15 cellular contexts compared by ENCODE assay signal in the genomic region with DNA sequence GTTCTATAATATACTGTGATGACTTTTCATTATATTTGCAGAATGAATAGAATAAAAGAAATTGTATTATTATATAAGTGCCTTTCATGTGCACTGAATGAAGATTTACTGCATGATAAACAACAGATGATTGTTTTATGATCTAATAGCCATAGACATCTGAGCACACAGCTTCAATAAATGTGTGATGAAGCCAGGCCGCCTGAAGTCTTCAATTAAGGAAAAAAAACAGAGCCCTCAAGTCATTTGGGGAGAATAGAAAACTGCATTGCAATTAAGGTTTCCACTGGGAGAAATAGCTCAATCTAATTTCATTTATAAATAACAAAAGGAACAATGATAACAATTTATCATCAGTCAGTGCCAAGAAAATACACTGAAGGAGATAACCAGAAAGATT.
"Had no signal": no experiment of that assay in that cellular context is flagged by ENCODE, and none has a peak within 500 bp of the region (broad histone marks: within the 10 kb centered on the region; RNA-seq: fewer than 3 reads in every experiment).

No MANE protein-coding gene starts in this region.

- H3K4me3 ChIP-seq: esophagus muscularis mucosa, gastroesophageal sphincter, heart right ventricle, left ventricle myocardium inferior, prostate gland, right atrium auricular region, thyroid gland, uterus had no signal

- ATAC-seq: gastroesophageal sphincter, heart right ventricle had no signal

- H3K36me3 ChIP-seq: esophagus muscularis mucosa, gastroesophageal sphincter, heart right ventricle, left ventricle myocardium inferior, prostate gland, right atrium auricular region, thyroid gland, uterus had no signal

- H3K27ac ChIP-seq: esophagus muscularis mucosa, gastroesophageal sphincter, heart right ventricle, left ventricle myocardium inferior, prostate gland, right atrium auricular region, thyroid gland, uterus had no signal

- DNase-seq: activated CD4-positive, alpha-beta T cell treated with anti-CD3 and anti-CD28 coated beads, Interleukin-2, amount 50 U/mL, for 4 hours; activated gamma-delta T cell treated with Interleukin-2 at 50 U/mL for 16 hours; effector CD4-positive, alpha-beta T cell; heart right ventricle; left ventricle myocardium inferior; occipital lobe; stimulated activated CD4-positive, alpha-beta T cell treated with anti-CD3 and anti-CD28 coated beads, Interleukin-2, amount 100 ng/mL, for 24 hours; stimulated activated naive CD4-positive, alpha-beta T cell treated with Interleukin-2 at 50 U/mL for 16 hours; thyroid gland; uterus had no signal

- FAIRE-seq: TTC549 had no signal

- H3K9me3 ChIP-seq: prostate gland, thyroid gland, uterus had no signal

- H3K4me1 ChIP-seq: esophagus muscularis mucosa, gastroesophageal sphincter, heart right ventricle, left ventricle myocardium inferior, prostate gland, right atrium auricular region, thyroid gland, uterus had no signal

- H3K27me3 ChIP-seq: esophagus muscularis mucosa, gastroesophageal sphincter, heart right ventricle, right atrium auricular region, thyroid gland, uterus had no signal
